In the genomic region with DNA sequence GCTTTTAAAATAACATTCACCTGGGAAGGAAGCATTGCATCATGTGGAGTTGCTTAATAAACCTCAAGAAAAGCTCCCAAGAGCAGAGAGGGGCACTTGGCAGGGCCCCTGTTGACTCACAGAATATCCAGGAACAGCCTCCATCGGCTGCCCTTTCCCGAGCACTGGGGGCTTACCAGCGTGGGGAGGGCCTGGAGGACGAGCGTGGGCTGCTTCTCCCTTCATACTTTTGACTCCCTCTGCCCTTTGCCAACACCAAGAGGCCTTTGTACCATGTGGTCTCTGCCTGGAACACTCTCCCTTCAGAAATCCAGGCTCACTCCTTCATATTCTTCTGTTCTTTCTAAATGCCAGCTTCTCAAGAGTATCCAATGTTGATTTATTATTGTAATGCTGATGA, we compare ENCODE assay signal across 28 cellular contexts.
"Had no signal": no experiment of that assay in that cellular context is flagged by ENCODE, and none has a peak within 500 bp of the region (broad histone marks: within the 10 kb centered on the region; RNA-seq: fewer than 3 reads in every experiment).

No MANE protein-coding gene starts in this region.

- H3K4me3 Mint-ChIP-seq: activated CD4-positive, alpha-beta memory T cell treated with anti-CD3 and anti-CD28 coated beads for 36 hours; activated CD4-positive, alpha-beta T cell treated with anti-CD3 and anti-CD28 coated beads, Interleukin-2, amount 10 ng/mL, durations not matched to agents 24 days and 14 days; activated naive CD4-positive, alpha-beta T cell treated with anti-CD3 and anti-CD28 coated beads, Interleukin-2, amount 10 ng/mL, durations not matched to agents 7 days and 5 days; activated naive CD8-positive, alpha-beta T cell treated with anti-CD3 and anti-CD28 coated beads, Interleukin-2, amount 10 ng/mL, durations not matched to agents 7 days and 5 days; activated T-cell treated with anti-CD3 and anti-CD28 coated beads, Interleukin-2, amount 50 U/mL, for 24 hours; central memory CD8-positive, alpha-beta T cell; naive thymus-derived CD8-positive, alpha-beta T cell; neural crest cell; T-helper 17 cell; type B pancreatic cell had no signal

- H3K4me3 ChIP-seq: colonic mucosa, left lung, lower lobe of right lung, right atrium auricular region, thoracic aorta, uterus had no signal

- H3K27me3 ChIP-seq: colonic mucosa, foreskin keratinocyte, left lung, right atrium auricular region, uterus had no signal

- ATAC-seq: foreskin keratinocyte; left lung; lower lobe of right lung; naive thymus-derived CD8-positive, alpha-beta T cell; stimulated activated naive CD8-positive, alpha-beta T cell treated with anti-CD3 and anti-CD28 coated beads, Interleukin-15, Interleukin-2, amounts not matched to agents 100 U/mL and 50 U/mL, for 24 hours; T-helper 17 cell had no signal

- H3K36me3 Mint-ChIP-seq: activated CD4-positive, alpha-beta memory T cell treated with anti-CD3 and anti-CD28 coated beads for 36 hours; activated naive CD4-positive, alpha-beta T cell treated with anti-CD3 and anti-CD28 coated beads, Interleukin-2, amount 10 ng/mL, durations not matched to agents 7 days and 5 days; activated naive CD8-positive, alpha-beta T cell treated with anti-CD3 and anti-CD28 coated beads, Interleukin-2, amount 10 ng/mL, durations not matched to agents 7 days and 5 days; naive thymus-derived CD8-positive, alpha-beta T cell; type B pancreatic cell had no signal

- H3K4me1 Mint-ChIP-seq: activated CD4-positive, alpha-beta T cell treated with anti-CD3 and anti-CD28 coated beads, Interleukin-2, amount 10 ng/mL, durations not matched to agents 24 days and 14 days; activated naive CD4-positive, alpha-beta T cell treated with anti-CD3 and anti-CD28 coated beads, Interleukin-2, amount 10 ng/mL, durations not matched to agents 7 days and 5 days; activated naive CD8-positive, alpha-beta T cell treated with anti-CD3 and anti-CD28 coated beads, Interleukin-2, amount 10 ng/mL, durations not matched to agents 7 days and 5 days; central memory CD8-positive, alpha-beta T cell; naive thymus-derived CD8-positive, alpha-beta T cell; neural crest cell; T-helper 17 cell had no signal

- H3K36me3 ChIP-seq: colonic mucosa, left lung, lower lobe of right lung, right atrium auricular region, thoracic aorta, uterus had no signal

- H3K27me3 Mint-ChIP-seq: activated CD4-positive, alpha-beta memory T cell treated with anti-CD3 and anti-CD28 coated beads for 36 hours; activated CD4-positive, alpha-beta T cell treated with anti-CD3 and anti-CD28 coated beads, Interleukin-2, amount 10 ng/mL, durations not matched to agents 24 days and 14 days; activated naive CD4-positive, alpha-beta T cell treated with anti-CD3 and anti-CD28 coated beads, Interleukin-2, amount 10 ng/mL, durations not matched to agents 7 days and 5 days; activated naive CD8-positive, alpha-beta T cell treated with anti-CD3 and anti-CD28 coated beads, Interleukin-2, amount 10 ng/mL, durations not matched to agents 7 days and 5 days; activated T-cell treated with anti-CD3 and anti-CD28 coated beads, Interleukin-2, amount 50 U/mL, for 24 hours; central memory CD8-positive, alpha-beta T cell; T-helper 17 cell had no signal

- H3K27ac Mint-ChIP-seq: activated CD4-positive, alpha-beta memory T cell treated with anti-CD3 and anti-CD28 coated beads for 36 hours; activated CD4-positive, alpha-beta T cell treated with anti-CD3 and anti-CD28 coated beads, Interleukin-2, amount 10 ng/mL, durations not matched to agents 24 days and 14 days; activated naive CD4-positive, alpha-beta T cell treated with anti-CD3 and anti-CD28 coated beads, Interleukin-2, amount 10 ng/mL, durations not matched to agents 7 days and 5 days; activated naive CD8-positive, alpha-beta T cell treated with anti-CD3 and anti-CD28 coated beads, Interleukin-2, amount 10 ng/mL, durations not matched to agents 7 days and 5 days; activated T-cell treated with anti-CD3 and anti-CD28 coated beads, Interleukin-2, amount 50 U/mL, for 24 hours; naive thymus-derived CD8-positive, alpha-beta T cell; T-helper 17 cell; type B pancreatic cell had no signal

- H3K4me1 ChIP-seq: colonic mucosa, foreskin keratinocyte, left lung, lower lobe of right lung, right atrium auricular region, uterus had no signal

- H3K27ac ChIP-seq: colonic mucosa, foreskin keratinocyte, left lung, lower lobe of right lung, right atrium auricular region, thoracic aorta, uterus had no signal

- H3K9me3 Mint-ChIP-seq: activated naive CD8-positive, alpha-beta T cell treated with anti-CD3 and anti-CD28 coated beads, Interleukin-2, amount 10 ng/mL, durations not matched to agents 7 days and 5 days; neural crest cell; type B pancreatic cell had no signal

- H3K9me3 ChIP-seq: colonic mucosa, left lung, lower lobe of right lung, right atrium auricular region, thoracic aorta, uterus had no signal

- DNase-seq: activated CD4-positive, alpha-beta memory T cell treated with anti-CD3 and anti-CD28 coated beads for 36 hours; activated CD4-positive, alpha-beta T cell treated with anti-CD3 and anti-CD28 coated beads, Interleukin-2, amount 10 ng/mL, durations not matched to agents 24 days and 14 days; activated CD4-positive, CD25-positive, alpha-beta regulatory T cell treated with anti-CD3 and anti-CD28 coated beads, Interleukin-2, amount 50 U/mL, for 72 hours; activated CD8-positive, alpha-beta memory T cell treated with anti-CD3 and anti-CD28 coated beads, Interleukin-2, amount 50 U/mL, for 48 hours; activated gamma-delta T cell; activated naive CD4-positive, alpha-beta T cell treated with anti-CD3 and anti-CD28 coated beads, Interleukin-2, amount 10 ng/mL, durations not matched to agents 7 days and 5 days; activated naive CD8-positive, alpha-beta T cell treated with anti-CD3 and anti-CD28 coated beads, Interleukin-2, amount 10 ng/mL, durations not matched to agents 7 days and 5 days; activated T-cell treated with anti-CD3 and anti-CD28 coated beads, Interleukin-2, amount 50 U/mL, for 24 hours; amniotic stem cell; colonic mucosa; effector memory CD4-positive, alpha-beta T cell; foreskin keratinocyte; kidney glomerular epithelial cell; left lung; lower lobe of right lung; mesenchymal stem cell; naive thymus-derived CD8-positive, alpha-beta T cell; occipital lobe; stimulated activated CD4-positive, alpha-beta T cell treated with anti-CD3 and anti-CD28 coated beads, Interleukin-4, amount 100 ng/mL, for 1 hour; stimulated activated naive CD8-positive, alpha-beta T cell treated with anti-CD3 and anti-CD28 coated beads, Interleukin-15, Interleukin-2, amounts not matched to agents 100 U/mL and 50 U/mL, for 24 hours; T-helper 17 cell; T1000 had no signal
